In genomic region chr15:93072440-93073394, GRCh38 we compare ENCODE assay signal across 8 cellular contexts. TPM values are rescaled to one million over a fixed set of nuclear protein-coding genes. Genes with fewer than 3 reads are reported as not detected.
DNase-seq lines count a peak whose midpoint lies in the region; ATAC-seq and TF ChIP-seq lines count a peak whose summit lies in the region.

No MANE protein-coding gene starts in this region.

- POLR2A ChIA-PET in CD4-positive, alpha-beta memory T cell (lab: Charles Lee; ENCODE audit: partially characterized antibody): no interaction called here

- H3K4me3 Mint-ChIP-seq in CD4-positive, alpha-beta memory T cell: peak overlapping the region in 6 of 8 donors; percentile 4 to 79 (median 58)
- peak overlapping the region; percentile 71 for H3K4me3 Mint-ChIP-seq in activated naive CD8-positive, alpha-beta T cell

- no peaks in the 10 kb centered on the region for H3K36me3 Mint-ChIP-seq in CD4-positive, alpha-beta memory T cell
- H3K36me3 Mint-ChIP-seq in activated naive CD8-positive, alpha-beta T cell: no peaks in the 10 kb centered on the region

- ATAC-seq in omental fat pad (ENCODE audit: low FRiP score): peak; percentile 82

- TF ChIP-seq CTCF in omental fat pad (IDR thresholded peaks at IDR 0.05): no peak

- H3K4me3 ChIP-seq in CD4-positive, alpha-beta memory T cell (ENCODE audit: low read length in 2 of 2): no peak overlapping the region
- no peak overlapping the region for H3K4me3 ChIP-seq in effector memory CD4-positive, alpha-beta T cell (ENCODE audit: insufficient read depth, low read depth, low read length, poor library complexity, severe bottlenecking)

- H3K27me3 ChIP-seq in CD4-positive, alpha-beta memory T cell (ENCODE audit: insufficient read depth, low read length): peaks cover 22% of the 10 kb centered on the region
- peaks cover 27% of the 10 kb centered on the region for H3K27me3 ChIP-seq in effector memory CD4-positive, alpha-beta T cell (replicated peaks; ENCODE audit: control insufficient read depth, insufficient read depth, low read length, poor library complexity, severe bottlenecking)

- in situ Hi-C loops in KBM-7 (cut with MboI; ENCODE audit: low pct_unique_long_range_greater_than_20kb, low sequenced_read_pairs): no loop called here

- H3K27ac Mint-ChIP-seq in CD4-positive, alpha-beta memory T cell: no peak overlapping the region
- H3K27ac Mint-ChIP-seq in activated naive CD8-positive, alpha-beta T cell: no peak overlapping the region

- no peak for DNase-seq in CD4-positive, alpha-beta memory T cell
- DNase-seq in KBM-7: peak; percentile 24
- peak; percentile 85 for DNase-seq in cardiac septum (ENCODE audit: low spot score)
- no peak for DNase-seq in omental fat pad (ENCODE audit: low spot score)
- no peak for DNase-seq in HT-29 (ENCODE audit: low spot score)
- no peak for DNase-seq in effector memory CD4-positive, alpha-beta T cell
- DNase-seq in middle frontal gyrus (ENCODE audit: extremely low spot score, low spot score): no peak

- H3K4me1 ChIP-seq in CD4-positive, alpha-beta memory T cell (ENCODE audit: insufficient read depth, low read length): peaks cover 18% of the 10 kb centered on the region
- H3K4me1 ChIP-seq in effector memory CD4-positive, alpha-beta T cell (ENCODE audit: control insufficient read depth, insufficient read depth, low read length, poor library complexity, severe bottlenecking): peaks cover 15% of the 10 kb centered on the region

- CTCF ChIA-PET in CD4-positive, alpha-beta memory T cell (lab: Charles Lee; ENCODE audit: partially characterized antibody): interaction anchor here (1.4 kb wide), 1 partner anchor 13 kb away, joined by 3 read pairs; no protein-coding TSS in a partner anchor

- intact Hi-C loops in CD4-positive, alpha-beta memory T cell (cut with micrococcal nuclease): no loop called here
- intact Hi-C loops in cardiac septum (cut with DNase I): loop anchor here (5.0 kb wide), 1 partner anchor 415 kb away; no protein-coding TSS in a partner anchor

- no peaks in the 10 kb centered on the region for H3K36me3 ChIP-seq in CD4-positive, alpha-beta memory T cell (ENCODE audit: insufficient read depth, low read length)
- no peaks in the 10 kb centered on the region for H3K36me3 ChIP-seq in effector memory CD4-positive, alpha-beta T cell (ENCODE audit: control insufficient read depth, insufficient read depth, low read length)

- peaks cover 43 to 45% of the 10 kb centered on the region in 2 donors for H3K27me3 Mint-ChIP-seq in CD4-positive, alpha-beta memory T cell
- peaks cover 36% of the 10 kb centered on the region for H3K27me3 Mint-ChIP-seq in activated naive CD8-positive, alpha-beta T cell

- H3K9me3 ChIP-seq in CD4-positive, alpha-beta memory T cell (ENCODE audit: control insufficient read depth in 1 of 2, low read length in 2 of 2): no peaks in the 10 kb centered on the region
- no peaks in the 10 kb centered on the region for H3K9me3 ChIP-seq in effector memory CD4-positive, alpha-beta T cell (ENCODE audit: control insufficient read depth, low read length)

- H3K9me3 Mint-ChIP-seq in CD4-positive, alpha-beta memory T cell: no peaks in the 10 kb centered on the region
- H3K9me3 Mint-ChIP-seq in activated naive CD8-positive, alpha-beta T cell (ENCODE audit: low read depth): no peaks in the 10 kb centered on the region

- H3K27ac ChIP-seq in CD4-positive, alpha-beta memory T cell (ENCODE audit: low read depth, low read length): no peak overlapping the region
- no peak overlapping the region for H3K27ac ChIP-seq in effector memory CD4-positive, alpha-beta T cell (ENCODE audit: insufficient read depth, low read length, poor library complexity, severe bottlenecking)

- H3K4me1 Mint-ChIP-seq in CD4-positive, alpha-beta memory T cell: peaks cover 8 to 24% (median 14%) of the 10 kb centered on the region in 4 donors
- peaks cover 13% of the 10 kb centered on the region for H3K4me1 Mint-ChIP-seq in activated naive CD8-positive, alpha-beta T cell (ENCODE audit: low read depth)

RNA-seq across cellular contexts. Expression of gene RGMA, which starts 16.3 kb away (rescaled TPM):
- not detected for total RNA-seq in CD4-positive, alpha-beta memory T cell
- polyA plus RNA-seq in CD4-positive, alpha-beta memory T cell: not detected
- total RNA-seq in cardiac septum (16.5 TPM), omental fat pad (10 to 100 TPM in 1 of 4 donors, 1 to 10 TPM in 3; 5.6 to 12.8 (median 8.5) TPM)
- not detected in 2 replicates for total RNA-seq in HT-29 (2014; rRNA removed; shearing (Covaris generic))

Comparison
In these comparisons a context has a peak if more than half of its experiments do, and no peak if none do; other contexts are left out.
1. DNase-seq: peak in KBM-7 (single experiment) and cardiac septum (single experiment); none in CD4-positive, alpha-beta memory T cell (0 of 5), omental fat pad (single experiment), HT-29 (single experiment), effector memory CD4-positive, alpha-beta T cell (0 of 3) and middle frontal gyrus (single experiment).